ENCODE assay signal across 1 cellular context in genomic region chr5:74640450-74641013, GRCh38.
TF ChIP-seq lines count a peak whose summit lies in the region.

Gene ENC1, minus strand, starts transcription at chr5:74640728. Its CDS starts 4,243 bp downstream, at chr5:74636485.

TF ChIP-seq in HepG2, 621 proteins besides CTCF, POLR2A, EP300 and RAD21 (continued from another document and continues in another):
- TF ChIP-seq ZBTB21 (CRISPR knock-in tag; IDR thresholded peaks at IDR 0.05) (no peak), PRDM15 (CRISPR knock-in tag; IDR thresholded peaks at IDR 0.05) (no peak), TOE1 (CRISPR knock-in tag; IDR thresholded peaks at IDR 0.05) (peak; percentile 83; the same call in 1 of the 2 replicates), MATR3 (CRISPR knock-in tag; IDR thresholded peaks at IDR 0.05) (no peak), ZFP62 (CRISPR knock-in tag; IDR thresholded peaks at IDR 0.05) (no peak), SMAD9 (CRISPR knock-in tag; IDR thresholded peaks at IDR 0.05) (no peak), MTF1 (CRISPR knock-in tag; IDR thresholded peaks at IDR 0.05) (no peak), ZNF597 (CRISPR knock-in tag; IDR thresholded peaks at IDR 0.05) (no peak), WIZ (CRISPR knock-in tag; IDR thresholded peaks at IDR 0.05) (no peak; the same call in 1 of the 2 replicates), ZNF20 (CRISPR knock-in tag; IDR thresholded peaks at IDR 0.05) (no peak; the same call in 1 of the 2 replicates), ZNF713 (CRISPR knock-in tag; IDR thresholded peaks at IDR 0.05) (no peak), TBX3 (IDR thresholded peaks at IDR 0.05; ENCODE audit: borderline replicate concordance) (peak; percentile 10; the same call in 1 of the 2 replicates), ZBTB7A (CRISPR knock-in tag; IDR thresholded peaks at IDR 0.05) (peak; percentile 86), TARDBP (CRISPR knock-in tag; IDR thresholded peaks at IDR 0.05) (peak; percentile 61; the same call in 1 of the 2 replicates), FLYWCH1 (CRISPR knock-in tag; IDR thresholded peaks at IDR 0.05) (no peak), ZNF720 (CRISPR knock-in tag; IDR thresholded peaks at IDR 0.05) (no peak), HOXD1 (CRISPR knock-in tag; IDR thresholded peaks at IDR 0.05) (no peak; the same call in 1 of the 2 replicates), NR2F6 (IDR thresholded peaks at IDR 0.05) (no peak), NR2F6 (CRISPR knock-in tag; IDR thresholded peaks at IDR 0.05) (peak; percentile 62), UBTF (CRISPR knock-in tag; IDR thresholded peaks at IDR 0.05) (peak; percentile 97), ZNF572 (CRISPR knock-in tag; IDR thresholded peaks at IDR 0.05) (no peak; the same call in 1 of the 2 replicates), SATB2 (CRISPR knock-in tag; IDR thresholded peaks at IDR 0.05) (no peak), AGO2 (optimal IDR thresholded peaks at IDR 0.05; ENCODE audit: low read depth, low read length) (peak; percentile 99), FOXJ3 (CRISPR knock-in tag; IDR thresholded peaks at IDR 0.05; ENCODE audit: borderline replicate concordance) (no peak), HMGXB4 (CRISPR knock-in tag; IDR thresholded peaks at IDR 0.05; ENCODE audit: borderline replicate concordance in 1 of 2, low read depth in 1 of 2) (peak; percentile 68 to 96; a peak in 3 of 4 replicates), KDM1A (CRISPR knock-in tag; IDR thresholded peaks at IDR 0.05) (no peak), ZNF547 (CRISPR knock-in tag; IDR thresholded peaks at IDR 0.05) (peak; percentile 93), SP4 (CRISPR knock-in tag; IDR thresholded peaks at IDR 0.05) (peak; percentile 68; the same call in 1 of the 2 replicates), CBX1 (IDR thresholded peaks at IDR 0.05; ENCODE audit: low read depth) (peak; percentile 92), ETS1 (CRISPR knock-in tag; IDR thresholded peaks at IDR 0.05) (no peak), REXO4 (CRISPR knock-in tag; IDR thresholded peaks at IDR 0.05; ENCODE audit: borderline replicate concordance) (no peak), DR1 (CRISPR knock-in tag; IDR thresholded peaks at IDR 0.05) (peak; percentile 100), ATF2 (CRISPR knock-in tag; IDR thresholded peaks at IDR 0.05) (peak; percentile 77), ZNF264 (CRISPR knock-in tag; IDR thresholded peaks at IDR 0.05) (no peak; the same call in 1 of the 2 replicates), ATF6 (CRISPR knock-in tag; conservative IDR thresholded peaks at IDR 0.05) (no peak), U2AF2 (IDR thresholded peaks at IDR 0.05; ENCODE audit: low read depth, low read length) (no peak), NFRKB (IDR thresholded peaks at IDR 0.05) (no peak), ZNF879 (CRISPR knock-in tag; IDR thresholded peaks at IDR 0.05) (0 out of 2 replicates have a peak, but pooled peaks have one; percentile 55), RNF2 (conservative IDR thresholded peaks at IDR 0.05; ENCODE audit: low read depth) (0 out of 2 replicates have a peak, but pooled peaks have one; percentile 24), ZNF775 (CRISPR knock-in tag; IDR thresholded peaks at IDR 0.05; ENCODE audit: borderline replicate concordance) (no peak), ZBTB2 (CRISPR knock-in tag; IDR thresholded peaks at IDR 0.05; ENCODE audit: low read depth) (peak; percentile 84), ZNF510 (CRISPR knock-in tag; IDR thresholded peaks at IDR 0.05; ENCODE audit: low read depth) (no peak; the same call in 1 of the 2 replicates), ZNF781 (CRISPR knock-in tag; IDR thresholded peaks at IDR 0.05; ENCODE audit: borderline replicate concordance, not compliant biosample characterization) (no peak), ATRX (CRISPR knock-in tag; IDR thresholded peaks at IDR 0.05; ENCODE audit: borderline replicate concordance) (no peak), NKX3-1 (CRISPR knock-in tag; IDR thresholded peaks at IDR 0.05) (no peak), ZNF850 (CRISPR knock-in tag; conservative IDR thresholded peaks at IDR 0.05) (peak; percentile 40; the same call in 1 of the 2 replicates), MED1 (CRISPR knock-in tag; IDR thresholded peaks at IDR 0.05) (peak; percentile 77; the same call in 1 of the 2 replicates), ZC3H13 (CRISPR knock-in tag; IDR thresholded peaks at IDR 0.05) (peak; percentile 81), ZNF496 (CRISPR knock-in tag; IDR thresholded peaks at IDR 0.05; ENCODE audit: insufficient replicate concordance) (no peak)
- TF ChIP-seq, protein P1, sequence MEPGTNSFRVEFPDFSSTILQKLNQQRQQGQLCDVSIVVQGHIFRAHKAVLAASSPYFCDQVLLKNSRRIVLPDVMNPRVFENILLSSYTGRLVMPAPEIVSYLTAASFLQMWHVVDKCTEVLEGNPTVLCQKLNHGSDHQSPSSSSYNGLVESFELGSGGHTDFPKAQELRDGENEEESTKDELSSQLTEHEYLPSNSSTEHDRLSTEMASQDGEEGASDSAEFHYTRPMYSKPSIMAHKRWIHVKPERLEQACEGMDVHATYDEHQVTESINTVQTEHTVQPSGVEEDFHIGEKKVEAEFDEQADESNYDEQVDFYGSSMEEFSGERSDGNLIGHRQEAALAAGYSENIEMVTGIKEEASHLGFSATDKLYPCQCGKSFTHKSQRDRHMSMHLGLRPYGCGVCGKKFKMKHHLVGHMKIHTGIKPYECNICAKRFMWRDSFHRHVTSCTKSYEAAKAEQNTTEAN (CRISPR knock-in tag; conservative IDR thresholded peaks at IDR 0.05): no peak
- TF ChIP-seq, protein P2, sequence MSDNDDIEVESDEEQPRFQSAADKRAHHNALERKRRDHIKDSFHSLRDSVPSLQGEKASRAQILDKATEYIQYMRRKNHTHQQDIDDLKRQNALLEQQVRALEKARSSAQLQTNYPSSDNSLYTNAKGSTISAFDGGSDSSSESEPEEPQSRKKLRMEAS (IDR thresholded peaks at IDR 0.05): peak; percentile 82
